11 cellular contexts compared by ENCODE assay signal in genomic region chr16:19515765-19516164, GRCh38.
"Had no signal": no experiment of that assay in that cellular context is flagged by ENCODE, and none has a peak within 500 bp of the region (broad histone marks: within the 10 kb centered on the region; RNA-seq: fewer than 3 reads in every experiment).

No MANE protein-coding gene starts in this region.

- H3K27ac ChIP-seq: brain microvascular endothelial cell had no signal

- H3K27me3 ChIP-seq: brain microvascular endothelial cell had no signal

- H3K9me3 Mint-ChIP-seq: activated CD4-positive, alpha-beta memory T cell treated with anti-CD3 and anti-CD28 coated beads, Interleukin-2, amount 10 ng/mL, durations not matched to agents 7 days and 5 days; naive B cell; stimulated activated memory B cell treated with anti-CD40 and anti-IgM and Interleukin-4, amounts not matched to agents 10 μg/mL and 1 μg/mL and 100 μg/mL, for 72 hours had no signal

- H3K4me3 Mint-ChIP-seq: activated CD4-positive, alpha-beta memory T cell treated with anti-CD3 and anti-CD28 coated beads, Interleukin-2, amount 10 ng/mL, durations not matched to agents 7 days and 5 days; activated naive CD8-positive, alpha-beta T cell; naive B cell; stimulated activated memory B cell treated with anti-CD40 and anti-IgM and Interleukin-4, amounts not matched to agents 10 μg/mL and 1 μg/mL and 100 μg/mL, for 72 hours had no signal

- H3K27me3 Mint-ChIP-seq: activated CD4-positive, alpha-beta memory T cell treated with anti-CD3 and anti-CD28 coated beads, Interleukin-2, amount 10 ng/mL, durations not matched to agents 7 days and 5 days; activated naive CD8-positive, alpha-beta T cell; naive B cell; stimulated activated memory B cell treated with anti-CD40 and anti-IgM and Interleukin-4, amounts not matched to agents 10 μg/mL and 1 μg/mL and 100 μg/mL, for 72 hours had no signal

- ATAC-seq: stimulated activated memory B cell treated with anti-CD40 and anti-IgM and Interleukin-4, amounts not matched to agents 10 μg/mL and 1 μg/mL and 100 μg/mL, for 72 hours had no signal

- H3K27ac Mint-ChIP-seq: activated CD4-positive, alpha-beta memory T cell treated with anti-CD3 and anti-CD28 coated beads, Interleukin-2, amount 10 ng/mL, durations not matched to agents 7 days and 5 days; activated naive CD8-positive, alpha-beta T cell; naive B cell; stimulated activated memory B cell treated with anti-CD40 and anti-IgM and Interleukin-4, amounts not matched to agents 10 μg/mL and 1 μg/mL and 100 μg/mL, for 72 hours had no signal

- DNase-seq: activated CD4-positive, alpha-beta memory T cell treated with anti-CD3 and anti-CD28 coated beads, Interleukin-2, amount 10 ng/mL, durations not matched to agents 7 days and 5 days; activated CD4-positive, alpha-beta T cell treated with anti-CD3 and anti-CD28 coated beads for 1 hour; activated gamma-delta T cell; activated T-cell treated with anti-CD3 and anti-CD28 coated beads, Interleukin-2, amount 50 U/mL, for 48 hours; brain microvascular endothelial cell; foreskin melanocyte; head of caudate nucleus; naive B cell; trophoblast cell had no signal
